21 cellular contexts compared by ENCODE assay signal in genomic region chr4:177485528-177485927, GRCh38. TPM values are rescaled to one million over a fixed set of nuclear protein-coding genes. Genes with fewer than 3 reads are reported as not detected.
A peak's percentile ranks its signal among the peaks of the same experiment; 100 is the strongest.
DNase-seq lines count a peak whose midpoint lies in the region; ATAC-seq and TF ChIP-seq lines count a peak whose summit lies in the region.
"Had no signal": no experiment of that assay in that cellular context is flagged by ENCODE, and none has a peak within 500 bp of the region (broad histone marks: within the 10 kb centered on the region; RNA-seq: fewer than 3 reads in every experiment).

No MANE protein-coding gene starts in this region.

- H2AFZ ChIP-seq in fibroblast of lung (ENCODE audit: low read length) = no peak overlapping the region

- peak overlapping the region; percentile 48 for H3K27ac ChIP-seq in SJSA1
- peak overlapping the region; percentile 60 for H3K27ac ChIP-seq in fibroblast of lung (ENCODE audit: insufficient read depth, low read length)
- H3K27ac ChIP-seq: ovary, testis had no signal

- peaks cover 27% of the 10 kb centered on the region for H3K4me1 ChIP-seq in SJSA1 (replicated peaks)
- peaks cover 9% of the 10 kb centered on the region for H3K4me1 ChIP-seq in fibroblast of lung (ENCODE audit: control insufficient read depth, extremely low read depth, insufficient read depth, low read length)
- H3K4me1 ChIP-seq: testis had no signal

- no peaks in the 10 kb centered on the region for H4K20me1 ChIP-seq in fibroblast of lung (ENCODE audit: control insufficient read depth, extremely low read depth, insufficient read depth, low read length)

- H3K36me3 ChIP-seq in SJSA1 (no peaks in the 10 kb centered on the region), fibroblast of lung (ENCODE audit: control insufficient read depth, insufficient read depth, low read length) (no peaks in the 10 kb centered on the region)
- H3K36me3 ChIP-seq: ovary had no signal

- no peak overlapping the region for H3K4me2 ChIP-seq in fibroblast of lung (ENCODE audit: extremely low read depth, insufficient read depth, low read length)

- no peaks in the 10 kb centered on the region for H3K36me3 Mint-ChIP-seq in stimulated activated effector memory CD8-positive, alpha-beta T cell treated with anti-CD3 and anti-CD28 coated beads, Interleukin-12 subunit alpha, Interleukin-12 subunit beta, amount 100 ng/mL, for 72 hours
- H3K36me3 Mint-ChIP-seq in activated CD4-positive, alpha-beta T cell treated with anti-CD3 and anti-CD28 coated beads, Interleukin-2, amount 10 ng/mL, durations not matched to agents 24 days and 14 days (ENCODE audit: low read depth) = peaks cover 2% of the 10 kb centered on the region
- no peaks in the 10 kb centered on the region for H3K36me3 Mint-ChIP-seq in activated T-cell treated with anti-CD3 and anti-CD28 coated beads, Interleukin-2, amount 50 U/mL, for 72 hours (ENCODE audit: insufficient read depth in 2 of 2)

- ATAC-seq in stimulated activated effector memory CD8-positive, alpha-beta T cell treated with anti-CD3 and anti-CD28 coated beads, Interleukin-12 subunit alpha, Interleukin-12 subunit beta, amount 100 ng/mL, for 72 hours = no peak
- ATAC-seq in activated T-cell treated with anti-CD3 and anti-CD28 coated beads, Interleukin-2, amount 50 U/mL, for 72 hours (replicated peaks in 1 of 2) = no peak
- ATAC-seq: activated CD8-positive, alpha-beta T cell treated with anti-CD3 and anti-CD28 coated beads, Interleukin-2, amount 10 ng/mL, durations not matched to agents 7 days and 5 days; activated naive CD8-positive, alpha-beta T cell treated with anti-CD3 and anti-CD28 coated beads, Interleukin-2, amount 50 U/mL, for 24 hours; effector memory CD8-positive, alpha-beta T cell; left ventricle myocardium superior; Right ventricle myocardium inferior; T-helper 17 cell had no signal

- H3K9me3 ChIP-seq in SJSA1 (replicated peaks) (no peaks in the 10 kb centered on the region), fibroblast of lung (ENCODE audit: control insufficient read depth, insufficient read depth, low read depth, low read length) (no peaks in the 10 kb centered on the region)
- H3K9me3 ChIP-seq: ovary, testis had no signal

- DNase-seq in EL = peak; percentile 60
- DNase-seq in SJSA1 (ENCODE audit: low read depth in 1 of 2, low spot score in 2 of 2) = no peak
- peak; percentile 77 to 93 for DNase-seq in fibroblast of lung (ENCODE audit: low read depth in 2 of 2)
- DNase-seq in skeletal muscle cell (ENCODE audit: low read depth) = peak; percentile 71
- DNase-seq in stimulated activated effector memory CD8-positive, alpha-beta T cell treated with anti-CD3 and anti-CD28 coated beads, Interleukin-12 subunit alpha, Interleukin-12 subunit beta, amount 100 ng/mL, for 72 hours (ENCODE audit: low spot score in 2 of 2) = no peak
- DNase-seq in activated CD4-positive, alpha-beta T cell treated with anti-CD3 and anti-CD28 coated beads, Interleukin-2, amount 10 ng/mL, durations not matched to agents 24 days and 14 days = no peak
- DNase-seq in activated T-cell treated with anti-CD3 and anti-CD28 coated beads, Interleukin-2, amount 50 U/mL, for 72 hours = no peak
- DNase-seq in DMS153 treated with DMSO at 0.1 percent for 48 hours (lab: John Stamatoyannopoulos, UW; ENCODE audit: unreplicated experiment) = no peak
- DNase-seq: activated CD8-positive, alpha-beta T cell treated with anti-CD3 and anti-CD28 coated beads, Interleukin-2, amount 10 ng/mL, durations not matched to agents 7 days and 5 days; activated naive CD8-positive, alpha-beta T cell treated with anti-CD3 and anti-CD28 coated beads, Interleukin-2, amount 50 U/mL, for 24 hours; cerebellar nuclear complex; DMS53; effector memory CD8-positive, alpha-beta T cell; left ventricle myocardium superior; NCI-H1417; NCI-H2171 treated with DMSO at 0.1 percent for 48 hours; ovary; T-helper 17 cell; testis had no signal

- intact Hi-C loops in activated CD4-positive, alpha-beta T cell treated with anti-CD3 and anti-CD28 coated beads, Interleukin-2, amount 10 ng/mL, durations not matched to agents 24 days and 14 days (cut with micrococcal nuclease) = no loop called here

- no peaks in the 10 kb centered on the region for H3K27me3 Mint-ChIP-seq in activated CD4-positive, alpha-beta T cell treated with anti-CD3 and anti-CD28 coated beads, Interleukin-2, amount 10 ng/mL, durations not matched to agents 24 days and 14 days
- H3K27me3 Mint-ChIP-seq in activated T-cell treated with anti-CD3 and anti-CD28 coated beads, Interleukin-2, amount 50 U/mL, for 72 hours (ENCODE audit: low read depth) = no peaks in the 10 kb centered on the region
- H3K27me3 Mint-ChIP-seq: activated naive CD8-positive, alpha-beta T cell treated with anti-CD3 and anti-CD28 coated beads, Interleukin-2, amount 50 U/mL, for 24 hours; effector memory CD8-positive, alpha-beta T cell; T-helper 17 cell had no signal

- no peak overlapping the region for H3K9ac ChIP-seq in fibroblast of lung (ENCODE audit: insufficient read depth, low read length)

- H3K79me2 ChIP-seq in fibroblast of lung (ENCODE audit: control insufficient read depth, insufficient read depth, low read length) = no peaks in the 10 kb centered on the region

- no peak overlapping the region for H3K4me3 Mint-ChIP-seq in stimulated activated effector memory CD8-positive, alpha-beta T cell treated with anti-CD3 and anti-CD28 coated beads, Interleukin-12 subunit alpha, Interleukin-12 subunit beta, amount 100 ng/mL, for 72 hours
- no peak overlapping the region for H3K4me3 Mint-ChIP-seq in activated CD4-positive, alpha-beta T cell treated with anti-CD3 and anti-CD28 coated beads, Interleukin-2, amount 10 ng/mL, durations not matched to agents 24 days and 14 days
- no peak overlapping the region for H3K4me3 Mint-ChIP-seq in activated T-cell treated with anti-CD3 and anti-CD28 coated beads, Interleukin-2, amount 50 U/mL, for 72 hours
- H3K4me3 Mint-ChIP-seq: activated CD8-positive, alpha-beta T cell treated with anti-CD3 and anti-CD28 coated beads, Interleukin-2, amount 10 ng/mL, durations not matched to agents 7 days and 5 days; activated naive CD8-positive, alpha-beta T cell treated with anti-CD3 and anti-CD28 coated beads, Interleukin-2, amount 50 U/mL, for 24 hours; effector memory CD8-positive, alpha-beta T cell; T-helper 17 cell had no signal

- H3K4me3 ChIP-seq in SJSA1 (no peak overlapping the region), fibroblast of lung (replicated peaks in 1 of 4; ENCODE audit: control extremely low read depth in 1 of 4, insufficient read depth in 1 of 4, low read depth in 3 of 4, low read length in 4 of 4) (no peak overlapping the region), skeletal muscle cell (ENCODE audit: low read depth, low read length) (no peak overlapping the region)
- H3K4me3 ChIP-seq: ovary, skin epidermis, testis had no signal

- no peaks in the 10 kb centered on the region for H3K27me3 ChIP-seq in SJSA1 (replicated peaks)
- H3K27me3 ChIP-seq in fibroblast of lung (ENCODE audit: control insufficient read depth, insufficient read depth, low read length) = no peaks in the 10 kb centered on the region
- H3K27me3 ChIP-seq: ovary, testis had no signal

- no peak overlapping the region for H3K27ac Mint-ChIP-seq in stimulated activated effector memory CD8-positive, alpha-beta T cell treated with anti-CD3 and anti-CD28 coated beads, Interleukin-12 subunit alpha, Interleukin-12 subunit beta, amount 100 ng/mL, for 72 hours
- H3K27ac Mint-ChIP-seq in activated CD4-positive, alpha-beta T cell treated with anti-CD3 and anti-CD28 coated beads, Interleukin-2, amount 10 ng/mL, durations not matched to agents 24 days and 14 days = no peak overlapping the region
- H3K27ac Mint-ChIP-seq in activated T-cell treated with anti-CD3 and anti-CD28 coated beads, Interleukin-2, amount 50 U/mL, for 72 hours = no peak overlapping the region
- H3K27ac Mint-ChIP-seq: activated CD8-positive, alpha-beta T cell treated with anti-CD3 and anti-CD28 coated beads, Interleukin-2, amount 10 ng/mL, durations not matched to agents 7 days and 5 days; activated naive CD8-positive, alpha-beta T cell treated with anti-CD3 and anti-CD28 coated beads, Interleukin-2, amount 50 U/mL, for 24 hours; effector memory CD8-positive, alpha-beta T cell; T-helper 17 cell had no signal

- no peaks in the 10 kb centered on the region for H3K9me3 Mint-ChIP-seq in stimulated activated effector memory CD8-positive, alpha-beta T cell treated with anti-CD3 and anti-CD28 coated beads, Interleukin-12 subunit alpha, Interleukin-12 subunit beta, amount 100 ng/mL, for 72 hours
- H3K9me3 Mint-ChIP-seq in activated CD4-positive, alpha-beta T cell treated with anti-CD3 and anti-CD28 coated beads, Interleukin-2, amount 10 ng/mL, durations not matched to agents 24 days and 14 days = peaks cover 4% of the 10 kb centered on the region
- no peaks in the 10 kb centered on the region for H3K9me3 Mint-ChIP-seq in activated T-cell treated with anti-CD3 and anti-CD28 coated beads, Interleukin-2, amount 50 U/mL, for 72 hours
- H3K9me3 Mint-ChIP-seq: activated naive CD8-positive, alpha-beta T cell treated with anti-CD3 and anti-CD28 coated beads, Interleukin-2, amount 50 U/mL, for 24 hours; effector memory CD8-positive, alpha-beta T cell had no signal

- no peak for TF ChIP-seq CTCF in fibroblast of lung (conservative IDR thresholded peaks at IDR 0.05 in 1 of 2, IDR thresholded peaks at IDR 0.05 in 1 of 2; ENCODE audit: low read depth in 1 of 2, low read length in 2 of 2)

- H3K4me1 Mint-ChIP-seq in stimulated activated effector memory CD8-positive, alpha-beta T cell treated with anti-CD3 and anti-CD28 coated beads, Interleukin-12 subunit alpha, Interleukin-12 subunit beta, amount 100 ng/mL, for 72 hours = no peaks in the 10 kb centered on the region
- H3K4me1 Mint-ChIP-seq in activated CD4-positive, alpha-beta T cell treated with anti-CD3 and anti-CD28 coated beads, Interleukin-2, amount 10 ng/mL, durations not matched to agents 24 days and 14 days = peaks cover 9% of the 10 kb centered on the region
- peaks cover 19% of the 10 kb centered on the region for H3K4me1 Mint-ChIP-seq in activated T-cell treated with anti-CD3 and anti-CD28 coated beads, Interleukin-2, amount 50 U/mL, for 72 hours (ENCODE audit: low read depth)

RNA-seq across cellular contexts. Expression of gene AGA, which starts 43.3 kb away (rescaled TPM):
- total RNA-seq in SJSA1 (2014; rRNA removed; shearing (Covaris generic)) = 16.0 and 18.7 TPM in 2 replicates
- total RNA-seq in fibroblast of lung = 27.7 and 61.8 TPM in 2 replicates
- polyA plus RNA-seq in fibroblast of lung = 32.7 and 39.5 TPM in 2 replicates
- 25.2 and 33.1 TPM in 2 replicates for polyA plus RNA-seq in fibroblast of lung (2012)
- polyA minus RNA-seq in fibroblast of lung (ENCODE audit: low replicate concordance) = 6.7 and 60.9 TPM in 2 replicates
- total RNA-seq in activated CD4-positive, alpha-beta T cell treated with anti-CD3 and anti-CD28 coated beads, Interleukin-2, amount 10 ng/mL, durations not matched to agents 24 days and 14 days = 15.1 and 15.6 TPM in 2 replicates
- 10 to 100 TPM; 38.3 to 41.7 TPM for total RNA-seq in activated T-cell treated with anti-CD3 and anti-CD28 coated beads, Interleukin-2, amount 50 U/mL, for 72 hours

Comparison
In these comparisons a context has a peak if more than half of its experiments do, and no peak if none do; other contexts are left out.
1. DNase-seq: peak in EL (single experiment), fibroblast of lung (2 of 2) and skeletal muscle cell (single experiment); none in SJSA1 (0 of 2), stimulated activated effector memory CD8-positive, alpha-beta T cell treated with anti-CD3 and anti-CD28 coated beads, Interleukin-12 subunit alpha, Interleukin-12 subunit beta, amount 100 ng/mL, for 72 hours (0 of 2), activated CD4-positive, alpha-beta T cell treated with anti-CD3 and anti-CD28 coated beads, Interleukin-2, amount 10 ng/mL, durations not matched to agents 24 days and 14 days (single experiment), activated T-cell treated with anti-CD3 and anti-CD28 coated beads, Interleukin-2, amount 50 U/mL, for 72 hours (0 of 2) and DMS153 treated with DMSO at 0.1 percent for 48 hours (single experiment).